Comparison of ENCODE assay signal across 9 cellular contexts in genomic region chr17:4945944-4946280, GRCh38. TPM values are rescaled to one million over a fixed set of nuclear protein-coding genes. Genes with fewer than 3 reads are reported as not detected.
DNase-seq lines count a peak whose midpoint lies in the region; ATAC-seq and TF ChIP-seq lines count a peak whose summit lies in the region.
"Had no signal": no experiment of that assay in that cellular context is flagged by ENCODE, and none has a peak within 500 bp of the region (broad histone marks: within the 10 kb centered on the region; RNA-seq: fewer than 3 reads in every experiment).

No MANE protein-coding gene starts in this region.

- H3K27me3 ChIP-seq in left ventricle myocardium inferior (ENCODE audit: low read depth): no peaks in the 10 kb centered on the region
- H3K27me3 ChIP-seq in ascending aorta: no peaks in the 10 kb centered on the region
- H3K27me3 ChIP-seq in lung (ENCODE audit: control insufficient read depth, insufficient read depth): no peaks in the 10 kb centered on the region
- no peaks in the 10 kb centered on the region for H3K27me3 ChIP-seq in vagina

- TF ChIP-seq CTCF in left ventricle myocardium inferior (IDR thresholded peaks at IDR 0.05; ENCODE audit: borderline replicate concordance) (no peak), ascending aorta (IDR thresholded peaks at IDR 0.05) (no peak), lung (IDR thresholded peaks at IDR 0.05; ENCODE audit: control extremely low read depth, extremely low read depth) (no peak), vagina (IDR thresholded peaks at IDR 0.05) (no peak)

- ATAC-seq in lung (ENCODE audit: insufficient read depth, low FRiP score): no peak

- peaks cover 92% of the 10 kb centered on the region for H3K4me1 ChIP-seq in left ventricle myocardium inferior
- H3K4me1 ChIP-seq in ascending aorta: peaks cover 18 to 45% of the 10 kb centered on the region in 2 donors
- peaks cover 3 to 20% of the 10 kb centered on the region in 2 donors for H3K4me1 ChIP-seq in lung (ENCODE audit: control insufficient read depth in 2 of 2, insufficient read depth in 2 of 2, low read length in 2 of 2)
- H3K4me1 ChIP-seq in vagina: peaks cover 54% of the 10 kb centered on the region

- H3K4me3 ChIP-seq in left ventricle myocardium inferior (peak overlapping the region; percentile 99), ascending aorta (peak overlapping the region; percentile 28 to 94), lung (no peak overlapping the region), vagina (peak overlapping the region; percentile 91 to 99)

- H3K36me3 ChIP-seq in left ventricle myocardium inferior (peaks cover 51% of the 10 kb centered on the region), ascending aorta (peaks cover 32 to 49% of the 10 kb centered on the region in 2 donors), lung (ENCODE audit: control insufficient read depth in 2 of 2, insufficient read depth in 2 of 2, low read length in 2 of 2) (peaks cover 12 to 32% of the 10 kb centered on the region in 2 donors), vagina (peaks cover 0 to 35% of the 10 kb centered on the region in 2 donors)

- TF ChIP-seq POLR2A in vagina (IDR thresholded peaks at IDR 0.05): no peak

- no peaks in the 10 kb centered on the region for H3K9me3 ChIP-seq in left ventricle myocardium inferior (replicated peaks)
- H3K9me3 ChIP-seq in ascending aorta: no peaks in the 10 kb centered on the region
- H3K9me3 ChIP-seq in lung (ENCODE audit: control insufficient read depth in 2 of 2, insufficient read depth in 1 of 2, low read length in 1 of 2): no peaks in the 10 kb centered on the region
- no peaks in the 10 kb centered on the region for H3K9me3 ChIP-seq in vagina

- DNase-seq in left ventricle myocardium inferior: no peak
- DNase-seq in cardiac septum (ENCODE audit: low spot score): no peak
- no peak for DNase-seq in ascending aorta (ENCODE audit: low spot score in 2 of 2)
- DNase-seq in lung (ENCODE audit: low spot score): no peak
- DNase-seq in vagina (ENCODE audit: extremely low spot score in 2 of 2): no peak
- no peak for DNase-seq in HUDEP-2 (lab: John Stamatoyannopoulos, UW; ENCODE audit: unreplicated experiment in 76 of 76)
- no peak for DNase-seq in NCI-H748 (lab: John Stamatoyannopoulos, UW; ENCODE audit: unreplicated experiment)
- no peak for DNase-seq in NCI-H2227 treated with DMSO at 0.1 percent for 48 hours (lab: John Stamatoyannopoulos, UW)

- intact Hi-C loops in left ventricle myocardium inferior (cut with micrococcal nuclease) (no loop called here), cardiac septum (cut with DNase I) (no loop called here), ascending aorta (cut with DNase I) (no loop called here), vagina (cut with DNase I) (loop anchor here (5.0 kb wide), 1 partner anchor 51 kb away; the partner anchor contains the start of genes INCA1 and KIF1C)

- H3K27ac ChIP-seq in left ventricle myocardium inferior (replicated peaks): peak overlapping the region; percentile 100
- H3K27ac ChIP-seq in ascending aorta: peak overlapping the region; percentile 93 to 97
- peak overlapping the region; percentile 33 to 51 for H3K27ac ChIP-seq in lung (ENCODE audit: low read depth in 1 of 2, low read length in 1 of 2)
- H3K27ac ChIP-seq in vagina: peak overlapping the region; percentile 95

- 32 to 42% methylated on average over 4 of the region's 4 CpGs for WGBS in lung, 2 donors

RNA-seq across cellular contexts. Expression of gene PFN1, which starts 2.4 kb away (rescaled TPM):
- total RNA-seq in left ventricle myocardium inferior: 182 TPM
- total RNA-seq in cardiac septum: 204 TPM
- total RNA-seq in ascending aorta: 1,046 TPM
- total RNA-seq in lung: 100 to 1,000 TPM; 461 to 827 TPM
- polyA plus RNA-seq in lung: 1,000 to 10,000 TPM in 1 of 2 donors, 100 to 1,000 TPM in 1; 671 to 2,264 TPM
- total RNA-seq in vagina: 811 TPM

RNA-seq across cellular contexts. Expression of gene ENO3, which starts 5.0 kb away (rescaled TPM):
- 827 TPM for total RNA-seq in left ventricle myocardium inferior
- 382 TPM for total RNA-seq in cardiac septum
- total RNA-seq in ascending aorta: not detected
- 10 to 100 TPM in 1 of 2 donors, 1 to 10 TPM in 1; 3.3 to 10.7 TPM for total RNA-seq in lung
- 1 to 10 TPM; 7.2 to 9.3 TPM for polyA plus RNA-seq in lung
- 5.6 TPM for total RNA-seq in vagina

RNA-seq across cellular contexts. Expression of gene RNF167, which starts 5.8 kb away (rescaled TPM):
- 90.7 TPM for total RNA-seq in left ventricle myocardium inferior
- 84.7 TPM for total RNA-seq in cardiac septum
- total RNA-seq in ascending aorta: 164 TPM
- total RNA-seq in lung: 100 to 1,000 TPM in 1 of 2 donors, 10 to 100 TPM in 1; 30.8 to 107 TPM
- polyA plus RNA-seq in lung: 100 to 1,000 TPM in 1 of 2 donors, 10 to 100 TPM in 1; 86.7 to 142 TPM
- 54.3 TPM for total RNA-seq in vagina

RNA-seq across cellular contexts. Expression of gene SLC25A11, which starts 6.1 kb away (rescaled TPM):
- total RNA-seq in left ventricle myocardium inferior (219 TPM), cardiac septum (176 TPM), ascending aorta (56.2 TPM), lung (10 to 100 TPM; 34.8 to 65.8 TPM), vagina (45.7 TPM)
- 10 to 100 TPM; 42.5 to 72.1 TPM for polyA plus RNA-seq in lung

RNA-seq across cellular contexts. Expression of gene GP1BA, which starts 13.8 kb away (rescaled TPM):
- total RNA-seq in left ventricle myocardium inferior: 0.22 TPM
- total RNA-seq in cardiac septum: not detected
- not detected for total RNA-seq in ascending aorta
- total RNA-seq in lung: under 1 TPM; 0.18 to 0.94 TPM
- 1 to 10 TPM in 1 of 2 donors, under 1 TPM in 1; 0.26 to 1.4 TPM for polyA plus RNA-seq in lung
- total RNA-seq in vagina: not detected
- total RNA-seq: HT1080 had no signal

Comparison
In these comparisons a context has a peak if more than half of its experiments do, and no peak if none do; other contexts are left out.
1. H3K27ac ChIP-seq: peak in every context shown above with its lines; median percentile 100 in left ventricle myocardium inferior; 95 in ascending aorta; 95 in vagina; 42 in lung.
2. RNA of gene ENO3, which starts 5.0 kb away (total RNA-seq): 827 TPM in left ventricle myocardium inferior (single experiment) and 382 TPM in cardiac septum (single experiment); 3.3 to 10.7 TPM in lung, 5.6 TPM in vagina (single experiment) and not detected in ascending aorta (single experiment); every median in the first group is over 10 times any median in the second.